In genomic region chr22:44697423-44698179, GRCh38 we compare ENCODE assay signal across 8 cellular contexts. TPM values are rescaled to one million over a fixed set of nuclear protein-coding genes. Genes with fewer than 3 reads are reported as not detected.
DNase-seq lines count a peak whose midpoint lies in the region; ATAC-seq and TF ChIP-seq lines count a peak whose summit lies in the region.

No MANE protein-coding gene starts in this region.

- DNase-seq in NCI-H2029 (lab: John Stamatoyannopoulos, UW) (peak; percentile 39), NCI-H2029 treated with DMSO at 0.1 percent for 48 hours (lab: John Stamatoyannopoulos, UW) (no peak), NCI-H2171 treated with DMSO at 0.1 percent for 48 hours (lab: John Stamatoyannopoulos, UW) (peak; percentile 43), coronary artery (ENCODE audit: low spot score) (no peak), lung microvascular endothelial cell (ENCODE audit: low read depth in 2 of 2) (peak; percentile 57 to 71)
- peak; percentile 73 to 79 for DNase-seq in activated CD4-positive, alpha-beta T cell treated with anti-CD3 and anti-CD28 coated beads, Interleukin-2, amount 50 U/mL, for 24 hours (ENCODE audit: low read depth in 1 of 2, low spot score in 1 of 2)
- DNase-seq in stimulated activated CD8-positive, alpha-beta memory T cell treated with anti-CD3 and anti-CD28 coated beads, Interleukin-12 subunit alpha, Interleukin-12 subunit beta, amount 100 ng/mL, for 4 hours (ENCODE audit: low read depth) = peak; percentile 75

- peak overlapping the region in 1 of 2 donors; percentile 60 for H3K27ac ChIP-seq in coronary artery

- no peak overlapping the region for H3K4me3 ChIP-seq in coronary artery

- no peak for ATAC-seq in GM21825 (IDR thresholded peaks at IDR 0.05; ENCODE audit: unreplicated experiment)

- peak; percentile 83 for TF ChIP-seq CTCF in coronary artery (IDR thresholded peaks at IDR 0.05)

RNA-seq across cellular contexts. Expression of gene PRR5, which starts 4.4 kb away (rescaled TPM):
- total RNA-seq in lung microvascular endothelial cell = 5.2 and 8.5 TPM in 2 replicates

RNA-seq across cellular contexts. Expression of gene ARHGAP8, which starts 54.8 kb away (rescaled TPM):
- not detected in 2 replicates for total RNA-seq in lung microvascular endothelial cell

Comparison
In these comparisons a context has a peak if more than half of its experiments do, and no peak if none do; other contexts are left out.
1. DNase-seq: peak in NCI-H2029 (single experiment), NCI-H2171 treated with DMSO at 0.1 percent for 48 hours (single experiment), activated CD4-positive, alpha-beta T cell treated with anti-CD3 and anti-CD28 coated beads, Interleukin-2, amount 50 U/mL, for 24 hours (2 of 2), lung microvascular endothelial cell (2 of 2) and stimulated activated CD8-positive, alpha-beta memory T cell treated with anti-CD3 and anti-CD28 coated beads, Interleukin-12 subunit alpha, Interleukin-12 subunit beta, amount 100 ng/mL, for 4 hours (single experiment); none in NCI-H2029 treated with DMSO at 0.1 percent for 48 hours (single experiment) and coronary artery (single experiment).